ENCODE assay signal across 9 cellular contexts in genomic region chr19:45952691-45953505, GRCh38. TPM values are rescaled to one million over a fixed set of nuclear protein-coding genes. Genes with fewer than 3 reads are reported as not detected.
DNase-seq lines count a peak whose midpoint lies in the region; ATAC-seq lines count a peak whose summit lies in the region.
"Had no signal": no experiment of that assay in that cellular context is flagged by ENCODE, and none has a peak within 500 bp of the region (broad histone marks: within the 10 kb centered on the region; RNA-seq: fewer than 3 reads in every experiment).

No MANE protein-coding gene starts in this region.

- no peak overlapping the region for H3K9ac ChIP-seq in skeletal muscle satellite cell (ENCODE audit: low read depth, low read length)

- H3K4me2 ChIP-seq in skeletal muscle satellite cell (ENCODE audit: low read length) = peak overlapping the region; percentile 79

- DNase-seq in NCI-H226 (peak; percentile 59), left cardiac atrium (peak; percentile 57), hippocampal formation (lab: John Stamatoyannopoulos, UW) (no peak)
- peak; percentile 34 for DNase-seq in activated naive CD4-positive, alpha-beta T cell treated with Interleukin-2 at 50 U/mL for 16 hours

- no peaks in the 10 kb centered on the region for H3K9me3 ChIP-seq in skeletal muscle satellite cell (replicated peaks; ENCODE audit: low read length)

- ATAC-seq in left cardiac atrium (peak; percentile 59 to 73), HG02798 (IDR thresholded peaks at IDR 0.05; ENCODE audit: poor library complexity, unreplicated experiment) (no peak), GM21381 (IDR thresholded peaks at IDR 0.05; ENCODE audit: unreplicated experiment) (no peak)

- H3K4me3 ChIP-seq in GM08714 (ENCODE audit: low read length) = peak overlapping the region; percentile 45
- peak overlapping the region; percentile 51 for H3K4me3 ChIP-seq in skeletal muscle satellite cell (ENCODE audit: low read length)

- peaks cover 6% of the 10 kb centered on the region for H3K4me1 ChIP-seq in skeletal muscle satellite cell (ENCODE audit: control insufficient read depth, insufficient read depth, low read length)

- H3K27me3 ChIP-seq in skeletal muscle satellite cell (ENCODE audit: control insufficient read depth, insufficient read depth, low read length) = peaks cover 7% of the 10 kb centered on the region

- H3K36me3 ChIP-seq in skeletal muscle satellite cell (ENCODE audit: insufficient read depth, low read length) = no peaks in the 10 kb centered on the region

- intact Hi-C loops in left cardiac atrium (cut with DNase I) = no loop called here

RNA-seq across cellular contexts. Expression of gene NOVA2, which starts 20.8 kb away (rescaled TPM):
- 1 to 10 TPM; 4.2 to 5.8 TPM for total RNA-seq in left cardiac atrium
- total RNA-seq in skeletal muscle satellite cell (2012; rRNA removed) = not detected in 2 replicates
- total RNA-seq: activated CD8-positive, alpha-beta memory T cell treated with anti-CD3 and anti-CD28 coated beads for 36 hours had no signal

RNA-seq across cellular contexts. Expression of gene NANOS2, which starts 38.3 kb away (rescaled TPM):
- total RNA-seq in left cardiac atrium = not detected
- not detected in 2 replicates for total RNA-seq in skeletal muscle satellite cell (2012; rRNA removed)
- total RNA-seq: activated CD8-positive, alpha-beta memory T cell treated with anti-CD3 and anti-CD28 coated beads for 36 hours had no signal

RNA-seq across cellular contexts. Expression of gene CCDC61, which starts 42.4 kb away (rescaled TPM):
- 10 to 100 TPM; 10.0 to 10.8 TPM for total RNA-seq in left cardiac atrium
- 4.6 and 5.0 TPM in 2 replicates for total RNA-seq in skeletal muscle satellite cell (2012; rRNA removed)

RNA-seq across cellular contexts. Expression of gene MYPOP, which starts 50.5 kb away (rescaled TPM):
- total RNA-seq in left cardiac atrium = 10 to 100 TPM in 1 of 2 donors, 1 to 10 TPM in 1; 9.3 to 12.8 TPM
- 1.0 and 2.2 TPM in 2 replicates for total RNA-seq in skeletal muscle satellite cell (2012; rRNA removed)

Comparison
In these comparisons a context has a peak if more than half of its experiments do, and no peak if none do; other contexts are left out.
1. DNase-seq: peak in NCI-H226 (single experiment), activated naive CD4-positive, alpha-beta T cell treated with Interleukin-2 at 50 U/mL for 16 hours (single experiment) and left cardiac atrium (single experiment); none in hippocampal formation (0 of 2).
2. ATAC-seq: peak in left cardiac atrium (2 of 2); none in HG02798 (single experiment) and GM21381 (single experiment).